ENCODE assay signal across 8 cellular contexts in the genomic region with DNA sequence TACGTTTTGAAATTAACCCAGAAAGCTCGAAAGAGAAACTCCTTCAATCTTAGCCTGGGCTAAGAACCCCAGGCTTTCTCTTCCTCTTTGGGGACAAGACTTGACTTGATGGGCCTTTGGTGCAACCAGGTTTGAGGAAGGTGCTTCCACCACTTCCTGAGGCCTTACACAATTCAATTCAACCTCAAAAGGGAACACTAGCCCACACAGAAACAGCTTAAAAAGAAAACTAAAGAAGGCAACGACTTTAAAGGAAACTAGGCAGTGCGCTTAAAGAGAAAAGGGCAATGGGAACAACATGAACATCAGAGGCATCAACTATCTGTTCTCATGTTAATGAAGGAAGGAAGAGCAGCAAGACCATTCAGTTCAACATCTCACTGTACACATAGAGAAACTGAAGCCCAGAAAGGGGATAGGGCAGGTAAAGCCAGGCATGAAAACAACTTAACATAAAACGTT. TPM values are rescaled to one million over a fixed set of nuclear protein-coding genes. Genes with fewer than 3 reads are reported as not detected.
DNase-seq lines count a peak whose midpoint lies in the region; ATAC-seq, FAIRE-seq and TF ChIP-seq lines count a peak whose summit lies in the region.

No MANE protein-coding gene starts in this region.

- H3K9me3 ChIP-seq in GM12878 (replicated peaks; ENCODE audit: control insufficient read depth, insufficient read depth, low read length) = no peaks in the 10 kb centered on the region
- H3K9me3 ChIP-seq in SJCRH30 (replicated peaks) = no peaks in the 10 kb centered on the region
- no peaks in the 10 kb centered on the region for H3K9me3 ChIP-seq in left ventricle myocardium inferior (replicated peaks)

- no peak for TF ChIP-seq POLR2A in GM12878 (IDR thresholded peaks at IDR 0.05; ENCODE audit: low read depth, low read length)

- 1% methylated on average over 5 of the region's 5 CpGs for WGBS in GM12878 (ENCODE audit: insufficient coverage, insufficient replicate concordance, low lambda C conversion rate, missing lambda C conversion rate)

- no peaks in the 10 kb centered on the region for H4K20me1 ChIP-seq in GM12878 (ENCODE audit: control insufficient read depth, insufficient read depth)

- peak; percentile 85 for FAIRE-seq in GM12878 (lab: Jason Lieb, UNC)

- CTCF ChIA-PET in GM12878 (lab: Yijun Ruan, JAX) = interaction anchor here (1.0 to 9.8 kb wide), 9 partner anchors 8 to 38 kb away, joined by 3 to 119 read pairs (median 7); a partner anchor contains a TSS

- POLR2A ChIA-PET in GM12878 (lab: Charles Lee) = interaction anchor here (0.7 to 9.1 kb wide), 7 partner anchors 8 to 38 kb away, joined by 3 to 100 read pairs (median 4); no protein-coding TSS in a partner anchor

- DNase-seq in GM06990 (ENCODE audit: extremely low read depth, insufficient read length) (peak; percentile 51), GM12878 (ENCODE audit: low read depth, low spot score) (peak; percentile 91), RKO (ENCODE audit: low spot score) (no peak), NCI-H1694 treated with DMSO at 0.1 percent for 48 hours (lab: John Stamatoyannopoulos, UW) (no peak), SJCRH30 (no peak), left ventricle myocardium inferior (no peak)

- H3K36me3 ChIP-seq in GM06990 (ENCODE audit: control insufficient read depth, insufficient read depth, low read length) (no peaks in the 10 kb centered on the region), GM12878 (ENCODE audit: control insufficient read depth in 2 of 2, insufficient read depth in 2 of 2, low read length in 1 of 2) (peaks cover 0 to 4% of the 10 kb centered on the region in 2 experiments; a peak in 1 of 4 replicates), SJCRH30 (no peaks in the 10 kb centered on the region), left ventricle myocardium inferior (no peaks in the 10 kb centered on the region)

- H3K27ac ChIP-seq in GM12878 (ENCODE audit: control insufficient read depth, insufficient read depth) (peak overlapping the region; percentile 92), SJCRH30 (no peak overlapping the region), left ventricle myocardium inferior (replicated peaks) (no peak overlapping the region)

- H3K79me2 ChIP-seq in GM12878 (ENCODE audit: control insufficient read depth, insufficient read depth, low read length) = peaks cover 54% of the 10 kb centered on the region

- peak; percentile 14; the same call in 1 of the 2 replicates for TF ChIP-seq RAD21 in GM12878 (IDR thresholded peaks at IDR 0.05; ENCODE audit: insufficient read depth, low read depth, low read length)

- peak overlapping the region; percentile 41; the same call in 1 of the 2 replicates for H3K9ac ChIP-seq in GM12878 (ENCODE audit: control insufficient read depth, insufficient read depth, low read length)

- peak overlapping the region; percentile 89 for H3K4me2 ChIP-seq in GM12878 (ENCODE audit: control insufficient read depth, insufficient read depth)

- in situ Hi-C loops in GM12878 (cut with MboI) = no loop called here

- TF ChIP-seq CTCF in GM06990 (IDR thresholded peaks at IDR 0.05; ENCODE audit: insufficient read depth, low read length, poor library complexity, severe bottlenecking) = no peak
- no peak for TF ChIP-seq CTCF in GM12878 (IDR thresholded peaks at IDR 0.05 in 2 of 3, conservative IDR thresholded peaks at IDR 0.05 in 1 of 3; ENCODE audit: control insufficient read depth in 2 of 3, extremely low read depth in 1 of 3, insufficient read depth in 1 of 3, low read depth in 3 of 3, low read length in 3 of 3)
- TF ChIP-seq CTCF in left ventricle myocardium inferior (IDR thresholded peaks at IDR 0.05; ENCODE audit: borderline replicate concordance) = no peak

- ATAC-seq in GM19455 (IDR thresholded peaks at IDR 0.05; ENCODE audit: unreplicated experiment) (peak; percentile 55), HG03378 (IDR thresholded peaks at IDR 0.05; ENCODE audit: unreplicated experiment) (peak; percentile 63), GM12878 (peak; percentile 76)

- H3K27me3 ChIP-seq in GM06990 (replicated peaks; ENCODE audit: control insufficient read depth, insufficient read depth, low read length) = no peaks in the 10 kb centered on the region
- H3K27me3 ChIP-seq in GM12878 (replicated peaks in 1 of 2; ENCODE audit: control insufficient read depth in 2 of 2, insufficient read depth in 2 of 2, low read length in 1 of 2) = no peaks in the 10 kb centered on the region
- no peaks in the 10 kb centered on the region for H3K27me3 ChIP-seq in SJCRH30
- H3K27me3 ChIP-seq in left ventricle myocardium inferior (ENCODE audit: low read depth) = no peaks in the 10 kb centered on the region

- peaks cover 76% of the 10 kb centered on the region for H3K4me1 ChIP-seq in GM12878 (ENCODE audit: control insufficient read depth, insufficient read depth, low read length)
- H3K4me1 ChIP-seq in SJCRH30 = no peaks in the 10 kb centered on the region
- no peaks in the 10 kb centered on the region for H3K4me1 ChIP-seq in left ventricle myocardium inferior

- peak overlapping the region; percentile 49 for H2AFZ ChIP-seq in GM12878 (ENCODE audit: control insufficient read depth, low read depth, low read length)

- SMC1A ChIA-PET in GM12878 (lab: Charles Lee; ENCODE audit: uncharacterized antibody, unreplicated experiment) = interaction anchor here (0.7 to 15.6 kb wide), 13 partner anchors 7 to 52 kb away, joined by 3 to 289 read pairs (median 6); no protein-coding TSS in a partner anchor

- TF ChIP-seq EP300 in GM12878 (IDR thresholded peaks at IDR 0.05; ENCODE audit: borderline replicate concordance in 1 of 2, control insufficient read depth in 1 of 2, low read depth in 2 of 2, low read length in 2 of 2) = peak in 1 of 2 experiments; percentile 76; a peak in 3 of 4 replicates

- RAD21 ChIA-PET in GM12878 (lab: Charles Lee; ENCODE audit: unreplicated experiment) = interaction anchor here (0.7 to 9.8 kb wide), 14 partner anchors 7 to 99 kb away, joined by 3 to 162 read pairs (median 6); no protein-coding TSS in a partner anchor

- H3K4me3 ChIP-seq in GM06990 (replicated peaks; ENCODE audit: low read depth, low read length) = peak overlapping the region; percentile 37
- H3K4me3 ChIP-seq in GM12878 = peak overlapping the region; percentile 8; the same call in 1 of the 2 replicates
- no peak overlapping the region for H3K4me3 ChIP-seq in SJCRH30
- H3K4me3 ChIP-seq in left ventricle myocardium inferior = no peak overlapping the region

- intact Hi-C loops in GM12878 (cut with micrococcal nuclease; ENCODE audit: unreplicated experiment) (loop anchor here (2.0 kb wide), 2 partner anchors 24 to 30 kb away; no protein-coding TSS in a partner anchor), left ventricle myocardium inferior (cut with micrococcal nuclease) (no loop called here)

- BruUV-seq in GM12878 (replicated peaks; lab: Mats Ljungman, UMichigan) = no TSS peak

TF ChIP-seq in GM12878, 131 proteins besides CTCF, POLR2A, EP300 and RAD21 (continues in another document):
- TF ChIP-seq, protein P1, sequence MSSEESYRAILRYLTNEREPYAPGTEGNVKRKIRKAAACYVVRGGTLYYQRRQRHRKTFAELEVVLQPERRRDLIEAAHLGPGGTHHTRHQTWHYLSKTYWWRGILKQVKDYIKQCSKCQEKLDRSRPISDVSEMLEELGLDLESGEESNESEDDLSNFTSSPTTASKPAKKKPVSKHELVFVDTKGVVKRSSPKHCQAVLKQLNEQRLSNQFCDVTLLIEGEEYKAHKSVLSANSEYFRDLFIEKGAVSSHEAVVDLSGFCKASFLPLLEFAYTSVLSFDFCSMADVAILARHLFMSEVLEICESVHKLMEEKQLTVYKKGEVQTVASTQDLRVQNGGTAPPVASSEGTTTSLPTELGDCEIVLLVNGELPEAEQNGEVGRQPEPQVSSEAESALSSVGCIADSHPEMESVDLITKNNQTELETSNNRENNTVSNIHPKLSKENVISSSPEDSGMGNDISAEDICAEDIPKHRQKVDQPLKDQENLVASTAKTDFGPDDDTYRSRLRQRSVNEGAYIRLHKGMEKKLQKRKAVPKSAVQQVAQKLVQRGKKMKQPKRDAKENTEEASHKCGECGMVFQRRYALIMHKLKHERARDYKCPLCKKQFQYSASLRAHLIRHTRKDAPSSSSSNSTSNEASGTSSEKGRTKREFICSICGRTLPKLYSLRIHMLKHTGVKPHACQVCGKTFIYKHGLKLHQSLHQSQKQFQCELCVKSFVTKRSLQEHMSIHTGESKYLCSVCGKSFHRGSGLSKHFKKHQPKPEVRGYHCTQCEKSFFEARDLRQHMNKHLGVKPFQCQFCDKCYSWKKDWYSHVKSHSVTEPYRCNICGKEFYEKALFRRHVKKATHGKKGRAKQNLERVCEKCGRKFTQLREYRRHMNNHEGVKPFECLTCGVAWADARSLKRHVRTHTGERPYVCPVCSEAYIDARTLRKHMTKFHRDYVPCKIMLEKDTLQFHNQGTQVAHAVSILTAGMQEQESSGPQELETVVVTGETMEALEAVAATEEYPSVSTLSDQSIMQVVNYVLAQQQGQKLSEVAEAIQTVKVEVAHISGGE (CRISPR knock-in tag; IDR thresholded peaks at IDR 0.05) = no peak
- TF ChIP-seq RAD51 (IDR thresholded peaks at IDR 0.05) = no peak
- TF ChIP-seq SIN3A (IDR thresholded peaks at IDR 0.05; ENCODE audit: low read depth, low read length) = no peak
- peak; percentile 41; the same call in 1 of the 2 replicates for TF ChIP-seq BMI1 (IDR thresholded peaks at IDR 0.05; ENCODE audit: borderline replicate concordance)
- TF ChIP-seq GABPA (IDR thresholded peaks at IDR 0.05; ENCODE audit: low read depth) = peak; percentile 56

RNA-seq across cellular contexts. Expression of a gene that starts 24.8 kb away (rescaled TPM):
- total RNA-seq in GM12878 (2013; cell fraction: nucleolus; rRNA removed) = 246 and 249 TPM in 2 replicates
- total RNA-seq in GM12878 (2014; rRNA removed) (108 and 131 TPM in 2 replicates), GM12878 (2014; rRNA removed; fragmentation: Illumina TruSeq; extraction: Trizol) (108 and 112 TPM in 2 replicates), GM12878 (2021) (119 and 121 TPM in 2 replicates), left ventricle myocardium inferior (7.7 TPM)
- 52.9 TPM for polyA plus RNA-seq in GM12878 (2011; ENCODE audit: low read depth)
- polyA plus RNA-seq in GM12878 (2011; rRNA removed) (321 and 332 TPM in 2 replicates), GM12878 (2014; fragmentation: Illumina TruSeq; extraction: Trizol) (162 and 181 TPM in 2 replicates), GM12878 (2014; fragmentation: Nextera tagmentation; extraction: Ambion mirVana) (10 to 100 TPM; 43.8 to 49.4 TPM), GM12878 (2014; rRNA removed) (112 and 113 TPM in 2 replicates), GM12878 (2016; fragmentation: Nextera tagmentation; extraction: Ambion mirVana) (100 to 1,000 TPM in 1 of 2 experiments, 10 to 100 TPM in 1; 99.1 to 114 TPM)
- polyA plus RNA-seq in GM12878 (2011; cell fraction: cytosol; rRNA removed) = 214 and 249 TPM in 2 replicates
- 423 and 453 TPM in 2 replicates for polyA plus RNA-seq in GM12878 (2011; cell fraction: nucleus; rRNA removed)
- polyA plus RNA-seq in GM12878 (2012) = 85.0 and 96.2 TPM in 2 replicates
- polyA minus RNA-seq in GM12878 (2011; rRNA and poly(A)+ RNA removed) = 305 and 451 TPM in 2 replicates
- 66.0 and 75.9 TPM in 2 replicates for polyA minus RNA-seq in GM12878 (2011; cell fraction: cytosol; rRNA and poly(A)+ RNA removed)
- 140 and 186 TPM in 2 replicates for polyA minus RNA-seq in GM12878 (2011; cell fraction: nucleus; rRNA and poly(A)+ RNA removed)
- total RNA-seq in SJCRH30 (2014; rRNA removed; shearing (Covaris generic)) = 28.7 and 31.2 TPM in 2 replicates

Comparison
In these comparisons a context has a peak if more than half of its experiments do, and no peak if none do; other contexts are left out.
1. DNase-seq: peak in GM06990 (single experiment) and GM12878 (single experiment); none in RKO (single experiment), NCI-H1694 treated with DMSO at 0.1 percent for 48 hours (single experiment), SJCRH30 (0 of 2) and left ventricle myocardium inferior (single experiment).
2. H3K4me3 ChIP-seq: peak in GM06990 (single experiment) and GM12878 (single experiment); none in SJCRH30 (single experiment) and left ventricle myocardium inferior (single experiment).
3. Peak in every context shown above with its lines, with median percentiles within 50 percentile points of each other: ATAC-seq.